ENCODE assay signal across 9 cellular contexts in the genomic region with DNA sequence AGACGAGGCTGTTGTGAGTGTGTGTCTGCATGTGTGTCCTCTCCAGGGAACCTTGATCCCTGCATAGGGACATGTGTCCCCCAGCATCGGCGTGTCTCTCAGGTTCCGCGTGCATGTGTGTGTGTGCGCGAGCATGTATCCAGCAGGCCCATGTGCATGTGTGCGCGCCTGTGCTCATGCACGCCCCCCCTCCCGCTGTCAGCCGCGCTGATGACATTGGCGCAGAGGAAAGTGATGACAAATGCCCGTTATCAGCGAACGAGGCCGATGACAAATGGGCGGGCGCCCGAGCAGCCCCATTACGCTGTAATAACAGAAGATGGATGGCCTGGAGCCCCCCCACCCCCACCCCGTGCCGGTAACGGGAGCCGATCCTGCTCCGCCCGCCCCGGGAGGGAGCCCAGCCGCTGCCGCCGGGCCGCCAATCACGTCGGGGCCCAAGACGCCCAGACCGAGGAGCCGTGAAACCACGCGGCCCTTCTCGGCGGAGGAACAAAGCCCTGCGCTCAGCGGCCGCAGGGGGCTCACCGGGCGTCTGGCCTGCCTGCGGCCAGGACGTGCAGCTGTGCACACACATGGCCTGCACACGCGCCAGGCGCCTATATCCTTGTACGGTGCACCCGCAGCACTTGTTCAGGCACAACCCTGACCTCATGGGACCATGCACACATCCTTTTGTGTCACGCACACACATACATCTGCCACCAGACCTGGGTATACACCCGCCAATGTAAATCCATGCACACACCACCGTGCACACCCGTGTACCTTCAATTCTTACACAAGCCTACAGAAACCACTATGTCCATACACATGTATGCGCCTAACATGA. TPM values are rescaled to one million over a fixed set of nuclear protein-coding genes. Genes with fewer than 3 reads are reported as not detected.
A peak's percentile ranks its signal among the peaks of the same experiment; 100 is the strongest.
DNase-seq lines count a peak whose midpoint lies in the region; ATAC-seq, FAIRE-seq and TF ChIP-seq lines count a peak whose summit lies in the region.
"Had no signal": no experiment of that assay in that cellular context is flagged by ENCODE, and none has a peak within 500 bp of the region (broad histone marks: within the 10 kb centered on the region; RNA-seq: fewer than 3 reads in every experiment).

No MANE protein-coding gene starts in this region.

- intact Hi-C loops in activated B cell treated with CpG ODN at 0.5 μM for 24 hours (cut with micrococcal nuclease) (loop anchor here (10.0 kb wide), 1 partner anchor 212 kb away; a partner anchor contains a TSS), HepG2 (cut with micrococcal nuclease; ENCODE audit: unreplicated experiment) (loop anchor here (2.0 kb wide), 1 partner anchor 72 kb away; no protein-coding TSS in a partner anchor), left colon (cut with DNase I, micrococcal nuclease) (no loop called here)

- CTCF ChIA-PET in AG04449 (lab: Yijun Ruan, JAX) (interaction anchor here (9.6 kb wide), 1 partner anchor 353 kb away, joined by 281 read pairs; no protein-coding TSS in a partner anchor), activated B cell treated with CpG ODN at 0.5 μM for 24 hours (lab: Charles Lee) (interaction anchor here (1.8 kb wide), 1 partner anchor 352 kb away, joined by 4 read pairs; no protein-coding TSS in a partner anchor), HepG2 (lab: Yijun Ruan, JAX; ENCODE audit: low intra/inter-chr PET ratio, low total read pairs) (no interaction called here)

- no peak for TF ChIP-seq CTCF in AG04449 (IDR thresholded peaks at IDR 0.05; ENCODE audit: insufficient read depth, low read length, missing control alignments)
- no peak for TF ChIP-seq CTCF in GM13977 (IDR thresholded peaks at IDR 0.05; ENCODE audit: extremely low read depth, insufficient read depth, missing control alignments)
- TF ChIP-seq CTCF in activated B cell treated with CpG ODN at 0.5 μM for 24 hours (IDR thresholded peaks at IDR 0.05) = no peak
- peak; percentile 25; the same call in 1 of the 2 replicates for TF ChIP-seq CTCF in HepG2 (CRISPR knock-in tag; IDR thresholded peaks at IDR 0.05)

- ATAC-seq in activated B cell treated with CpG ODN at 0.5 μM for 24 hours (ENCODE audit: low read depth) = no peak
- ATAC-seq in HepG2 = peak; percentile 46
- ATAC-seq in HG03039 (IDR thresholded peaks at IDR 0.05; ENCODE audit: unreplicated experiment) = no peak
- ATAC-seq in left colon = no peak
- no peak for ATAC-seq in T-helper 17 cell

- TF ChIP-seq EP300 in HepG2 (IDR thresholded peaks at IDR 0.05; ENCODE audit: low read depth in 2 of 2, low read length in 2 of 2) (no peak), HepG2 (CRISPR knock-in tag; IDR thresholded peaks at IDR 0.05; ENCODE audit: borderline replicate concordance) (no peak)

- in situ Hi-C loops in GM13977 (cut with MboI; ENCODE audit: low pct_unique_long_range_greater_than_20kb, low sequenced_read_pairs, unreplicated experiment) (loop anchor here (25.0 kb wide), 2 partner anchors 254 to 354 kb away; no protein-coding TSS in a partner anchor), HepG2 (cut with HindIII; ENCODE audit: extremely low pct_ligation_motif_present, low pct_unique_long_range_greater_than_20kb) (loop anchor here (5.0 kb wide), 1 partner anchor 354 kb away; no protein-coding TSS in a partner anchor)

- H3K4me1 Mint-ChIP-seq in activated B cell treated with CpG ODN at 0.5 μM for 24 hours (peaks cover 22% of the 10 kb centered on the region), T-helper 17 cell (peaks cover 14% of the 10 kb centered on the region)

- H3K36me3 ChIP-seq in HepG2 (replicated peaks in 1 of 2; ENCODE audit: control insufficient read depth in 1 of 2, insufficient read depth in 2 of 2, low read length in 2 of 2) = no peaks in the 10 kb centered on the region
- H3K36me3 ChIP-seq in Karpas-422 (ENCODE audit: insufficient read depth, low read length) = no peaks in the 10 kb centered on the region
- H3K36me3 ChIP-seq: colonic mucosa had no signal

- DNase-seq in AG04449 (ENCODE audit: low read depth, low spot score) (no peak), GM13977 (ENCODE audit: low spot score) (peak; percentile 66), activated B cell treated with CpG ODN at 0.5 μM for 24 hours (no peak), HepG2 (ENCODE audit: low spot score) (no peak), Karpas-422 (no peak), left colon (no peak), T-helper 17 cell (no peak)

- no peaks in the 10 kb centered on the region for H3K9me2 ChIP-seq in Karpas-422 (replicated peaks; ENCODE audit: insufficient read depth, low read length)

- H3K4me2 ChIP-seq in HepG2 (ENCODE audit: low read depth, low read length) (peak overlapping the region; percentile 86), Karpas-422 (ENCODE audit: low read depth, low read length, poor library complexity, severe bottlenecking) (no peak overlapping the region)

- H3K4me3 ChIP-seq in AG04449 (ENCODE audit: low read depth, low read length) (peak overlapping the region; percentile 41), HepG2 (replicated peaks in 1 of 3; ENCODE audit: insufficient read depth in 1 of 3, low read depth in 2 of 3, low read length in 3 of 3) (peak overlapping the region; percentile 27 to 62 (median 33); a peak in 5 of 6 replicates), Karpas-422 (ENCODE audit: low read length) (no peak overlapping the region)
- H3K4me3 ChIP-seq: colonic mucosa had no signal

- H3K36me3 Mint-ChIP-seq in activated B cell treated with CpG ODN at 0.5 μM for 24 hours (ENCODE audit: low read depth) (no peaks in the 10 kb centered on the region), T-helper 17 cell (ENCODE audit: low read depth) (peaks cover 5% of the 10 kb centered on the region)

- no peak for TF ChIP-seq RAD21 in HepG2 (CRISPR knock-in tag; IDR thresholded peaks at IDR 0.05)

- no peak for TF ChIP-seq POLR2A in HepG2 (IDR thresholded peaks at IDR 0.05; ENCODE audit: insufficient read depth in 1 of 2, low read depth in 2 of 2, low read length in 2 of 2)

- H3K27ac Mint-ChIP-seq in activated B cell treated with CpG ODN at 0.5 μM for 24 hours = no peak overlapping the region
- no peak overlapping the region for H3K27ac Mint-ChIP-seq in T-helper 17 cell

- 34% methylated on average over 7 of the region's 59 CpGs for WGBS in HepG2 (ENCODE audit: low lambda C conversion rate)

- no peaks in the 10 kb centered on the region for H3K79me2 ChIP-seq in HepG2 (ENCODE audit: insufficient read depth, low read length)
- H3K79me2 ChIP-seq in Karpas-422 (ENCODE audit: low read length) = no peaks in the 10 kb centered on the region

- POLR2A ChIA-PET in AG04449 (lab: Yijun Ruan, JAX) = no interaction called here
- POLR2A ChIA-PET in activated B cell treated with CpG ODN at 0.5 μM for 24 hours (lab: Charles Lee) = no interaction called here
- POLR2A ChIA-PET in HepG2 (lab: Yijun Ruan, JAX) = no interaction called here

- H3K4me3 Mint-ChIP-seq in activated B cell treated with CpG ODN at 0.5 μM for 24 hours = peak overlapping the region; percentile 19
- H3K4me3 Mint-ChIP-seq in T-helper 17 cell = no peak overlapping the region

- H3K27ac ChIP-seq in HepG2 (ENCODE audit: extremely low read length, insufficient read depth, low read length) (no peak overlapping the region), Karpas-422 (ENCODE audit: low read length) (no peak overlapping the region)
- H3K27ac ChIP-seq: colonic mucosa had no signal

- no TSS peak for BruUV-seq in HepG2 (replicated peaks; lab: Mats Ljungman, UMichigan)

- H3K4me1 ChIP-seq in HepG2 (ENCODE audit: insufficient read depth, low read length) = peaks cover 46% of the 10 kb centered on the region
- H3K4me1 ChIP-seq in Karpas-422 (ENCODE audit: low read length) = peaks cover 6% of the 10 kb centered on the region

- peaks cover 0 to 55% of the 10 kb centered on the region in 2 experiments; a peak in 4 of 5 replicates for H3K27me3 ChIP-seq in HepG2 (ENCODE audit: control insufficient read depth in 1 of 2, insufficient read depth in 2 of 2, low read length in 2 of 2)
- no peaks in the 10 kb centered on the region for H3K27me3 ChIP-seq in Karpas-422 (ENCODE audit: low read length)

- no peaks in the 10 kb centered on the region for H3K9me3 Mint-ChIP-seq in activated B cell treated with CpG ODN at 0.5 μM for 24 hours

- FAIRE-seq in HepG2 (lab: Jason Lieb, UNC) = no peak

- H4K20me1 ChIP-seq in HepG2 (ENCODE audit: insufficient read depth, low read length) = no peaks in the 10 kb centered on the region
- no peaks in the 10 kb centered on the region for H4K20me1 ChIP-seq in Karpas-422 (ENCODE audit: insufficient read depth, low read depth, low read length)

- no peaks in the 10 kb centered on the region for H3K9me3 ChIP-seq in HepG2 (ENCODE audit: low read length)
- no peaks in the 10 kb centered on the region for H3K9me3 ChIP-seq in Karpas-422 (ENCODE audit: low read length)
- no peaks in the 10 kb centered on the region for H3K9me3 ChIP-seq in T-helper 17 cell (ENCODE audit: control insufficient read depth, low read length, poor library complexity, severe bottlenecking)
- H3K9me3 ChIP-seq: colonic mucosa had no signal

- peaks cover 51% of the 10 kb centered on the region for H3K27me3 Mint-ChIP-seq in activated B cell treated with CpG ODN at 0.5 μM for 24 hours
- H3K27me3 Mint-ChIP-seq in T-helper 17 cell = peaks cover 69% of the 10 kb centered on the region

- H2AFZ ChIP-seq in HepG2 (ENCODE audit: low read length) (no peak overlapping the region), Karpas-422 (ENCODE audit: low read length) (no peak overlapping the region)

- H3K9ac ChIP-seq in HepG2 (ENCODE audit: insufficient read depth, low read depth, low read length) (0 out of 2 replicates have a peak overlapping the region, but pooled peaks have one; percentile 6), Karpas-422 (ENCODE audit: low read length) (no peak overlapping the region)

RNA-seq across cellular contexts. Expression of a gene that starts 21.5 kb away (rescaled TPM):
- 35.0 and 39.5 TPM in 2 replicates for total RNA-seq in activated B cell treated with CpG ODN at 0.5 μM for 24 hours
- 8.1 and 13.8 TPM in 2 replicates for total RNA-seq in HepG2 (2016; rRNA removed; fragmentation: Illumina TruSeq; extraction: Trizol)
- total RNA-seq in HepG2 (2016; cell fraction: cytosol; rRNA removed; fragmentation: Illumina TruSeq; extraction: Trizol; ENCODE audit: low read depth) = 6.3 and 7.5 TPM in 2 replicates
- 8.8 and 13.2 TPM in 2 replicates for total RNA-seq in HepG2 (2016; cell fraction: insoluble cytoplasmic fraction; rRNA removed; fragmentation: Illumina TruSeq; extraction: Trizol)
- total RNA-seq in HepG2 (2016; cell fraction: membrane; rRNA removed; fragmentation: Illumina TruSeq; extraction: Trizol) = 10.8 and 13.5 TPM in 2 replicates
- total RNA-seq in HepG2 (2016; cell fraction: nucleus; rRNA removed; fragmentation: Illumina TruSeq; extraction: Trizol) = 13.0 and 17.9 TPM in 2 replicates
- 19.1 and 25.0 TPM in 2 replicates for polyA plus RNA-seq in HepG2 (2011; rRNA removed)
- 13.4 and 19.7 TPM in 2 replicates for polyA plus RNA-seq in HepG2 (2011; cell fraction: cytosol; rRNA removed)
- 60.4 and 68.5 TPM in 2 replicates for polyA plus RNA-seq in HepG2 (2011; cell fraction: nucleus; rRNA removed)
- polyA plus RNA-seq in HepG2 (2012) = 15.2 and 18.1 TPM in 2 replicates
- polyA plus RNA-seq in HepG2 (2016; cell fraction: cytosol; fragmentation: Illumina TruSeq; extraction: Trizol; ENCODE audit: low read depth) = 4.0 and 5.6 TPM in 2 replicates
- polyA plus RNA-seq in HepG2 (2016; cell fraction: insoluble cytoplasmic fraction; fragmentation: Illumina TruSeq; extraction: Trizol; ENCODE audit: low read depth) = 9.5 and 10.7 TPM in 2 replicates
- 9.1 and 10.4 TPM in 2 replicates for polyA plus RNA-seq in HepG2 (2016; cell fraction: membrane; fragmentation: Illumina TruSeq; extraction: Trizol; ENCODE audit: low read depth)
- polyA plus RNA-seq in HepG2 (2016; cell fraction: nucleus; fragmentation: Illumina TruSeq; extraction: Trizol; ENCODE audit: insufficient read depth, low read depth) = 29.0 and 32.0 TPM in 2 replicates
- 66.0 and 72.8 TPM in 2 replicates for polyA minus RNA-seq in HepG2 (2011; rRNA and poly(A)+ RNA removed; ENCODE audit: low replicate concordance)
- polyA minus RNA-seq in HepG2 (2011; cell fraction: cytosol; rRNA and poly(A)+ RNA removed) = 13.5 and 15.3 TPM in 2 replicates
- 32.6 and 36.1 TPM in 2 replicates for polyA minus RNA-seq in HepG2 (2011; cell fraction: nucleus; rRNA and poly(A)+ RNA removed)
- total RNA-seq in Karpas-422 (2014; rRNA removed; shearing (Covaris generic); ENCODE audit: low replicate concordance) = 8.5 and 18.8 TPM in 2 replicates
- total RNA-seq in left colon = 10 to 100 TPM; 27.1 to 28.6 TPM
- total RNA-seq in T-helper 17 cell = 10 to 100 TPM; 25.3 to 30.9 TPM

RNA-seq across cellular contexts. Expression of a gene that starts 21.6 kb away (rescaled TPM):
- total RNA-seq in activated B cell treated with CpG ODN at 0.5 μM for 24 hours (2.3 and 2.9 TPM in 2 replicates), HepG2 (2016; rRNA removed; fragmentation: Illumina TruSeq; extraction: Trizol) (25.2 and 32.8 TPM in 2 replicates), left colon (10 to 100 TPM in 1 of 2 donors, 1 to 10 TPM in 1; 7.3 to 12.9 TPM), T-helper 17 cell (1 to 10 TPM in 1 of 2 donors, not detected in 1; 1.9 TPM)
- total RNA-seq in HepG2 (2016; cell fraction: cytosol; rRNA removed; fragmentation: Illumina TruSeq; extraction: Trizol; ENCODE audit: low read depth) = 8.6 and 8.8 TPM in 2 replicates
- total RNA-seq in HepG2 (2016; cell fraction: insoluble cytoplasmic fraction; rRNA removed; fragmentation: Illumina TruSeq; extraction: Trizol) = 23.9 and 34.8 TPM in 2 replicates
- total RNA-seq in HepG2 (2016; cell fraction: membrane; rRNA removed; fragmentation: Illumina TruSeq; extraction: Trizol) = 11.3 and 11.5 TPM in 2 replicates
- 11.3 and 13.2 TPM in 2 replicates for total RNA-seq in HepG2 (2016; cell fraction: nucleus; rRNA removed; fragmentation: Illumina TruSeq; extraction: Trizol)
- polyA plus RNA-seq in HepG2 (2011; rRNA removed) = 22.7 and 27.0 TPM in 2 replicates
- polyA plus RNA-seq in HepG2 (2011; cell fraction: cytosol; rRNA removed) = 30.3 and 33.4 TPM in 2 replicates
- 17.2 and 17.5 TPM in 2 replicates for polyA plus RNA-seq in HepG2 (2011; cell fraction: nucleus; rRNA removed)
- polyA plus RNA-seq in HepG2 (2012) = 8.8 and 16.2 TPM in 2 replicates
- polyA plus RNA-seq in HepG2 (2016; cell fraction: cytosol; fragmentation: Illumina TruSeq; extraction: Trizol; ENCODE audit: low read depth) = 7.7 and 9.1 TPM in 2 replicates
- polyA plus RNA-seq in HepG2 (2016; cell fraction: insoluble cytoplasmic fraction; fragmentation: Illumina TruSeq; extraction: Trizol; ENCODE audit: low read depth) = 30.4 and 30.5 TPM in 2 replicates
- polyA plus RNA-seq in HepG2 (2016; cell fraction: membrane; fragmentation: Illumina TruSeq; extraction: Trizol; ENCODE audit: low read depth) = 8.6 and 8.8 TPM in 2 replicates
- polyA plus RNA-seq in HepG2 (2016; cell fraction: nucleus; fragmentation: Illumina TruSeq; extraction: Trizol; ENCODE audit: insufficient read depth, low read depth) = 12.5 and 17.0 TPM in 2 replicates
- polyA minus RNA-seq in HepG2 (2011; rRNA and poly(A)+ RNA removed; ENCODE audit: low replicate concordance) = 10.5 and 19.2 TPM in 2 replicates
- polyA minus RNA-seq in HepG2 (2011; cell fraction: cytosol; rRNA and poly(A)+ RNA removed) = 4.8 and 4.9 TPM in 2 replicates
- 14.7 and 16.1 TPM in 2 replicates for polyA minus RNA-seq in HepG2 (2011; cell fraction: nucleus; rRNA and poly(A)+ RNA removed)
- 12.8 and 15.7 TPM in 2 replicates for total RNA-seq in Karpas-422 (2014; rRNA removed; shearing (Covaris generic); ENCODE audit: low replicate concordance)

Comparison
In these comparisons a context has a peak if more than half of its experiments do, and no peak if none do; other contexts are left out.
1. intact Hi-C loops: an anchor here in activated B cell treated with CpG ODN at 0.5 μM for 24 hours (10.0 kb wide) and HepG2 (2.0 kb wide); none called in left colon.